ENCODE assay signal across 29 cellular contexts in genomic region chr5:4082966-4083564, GRCh38.
"Had no signal": no experiment of that assay in that cellular context is flagged by ENCODE, and none has a peak within 500 bp of the region (broad histone marks: within the 10 kb centered on the region; RNA-seq: fewer than 3 reads in every experiment).

No MANE protein-coding gene starts in this region.

- H3K36me3 Mint-ChIP-seq: naive thymus-derived CD4-positive, alpha-beta T cell; stimulated activated effector memory CD8-positive, alpha-beta T cell treated with anti-CD3 and anti-CD28 coated beads, Interleukin-12 subunit alpha, Interleukin-12 subunit beta, amount 100 ng/mL, for 72 hours; type B pancreatic cell; WTC11 had no signal

- ATAC-seq: activated naive CD4-positive, alpha-beta T cell treated with anti-CD3 and anti-CD28 coated beads, Interleukin-2, amount 50 U/mL, for 72 hours; activated T-cell treated with anti-CD3 and anti-CD28 coated beads, Interleukin-2, amount 50 U/mL, for 4 hours; activated T-helper 17 cell treated with anti-CD3 and anti-CD28 coated beads, Interleukin-2, amount 50 U/mL, for 72 hours; heart right ventricle; naive thymus-derived CD4-positive, alpha-beta T cell; pancreas; psoas muscle; stimulated activated effector memory CD8-positive, alpha-beta T cell treated with anti-CD3 and anti-CD28 coated beads, Interleukin-12 subunit alpha, Interleukin-12 subunit beta, amount 100 ng/mL, for 72 hours; WTC11 had no signal

- H3K9me3 Mint-ChIP-seq: endodermal cell, neural crest cell, type B pancreatic cell had no signal

- H3K27me3 ChIP-seq: sigmoid colon, vagina had no signal

- H3K4me3 ChIP-seq: heart right ventricle, left ventricle myocardium inferior, pancreas, psoas muscle, sigmoid colon, thoracic aorta, vagina had no signal

- H3K27me3 Mint-ChIP-seq: activated CD4-positive, alpha-beta memory T cell treated with anti-CD3 and anti-CD28 coated beads, Interleukin-2, amount 10 ng/mL, durations not matched to agents 7 days and 5 days; activated CD4-positive, alpha-beta T cell treated with anti-CD3 and anti-CD28 coated beads, Interleukin-2, amount 10 ng/mL, durations not matched to agents 7 days and 5 days; activated T-helper 17 cell treated with anti-CD3 and anti-CD28 coated beads, Interleukin-2, amount 50 U/mL, for 72 hours; central memory CD8-positive, alpha-beta T cell; dendritic cell treated with granulocyte-macrophage colony-stimulating factor and Interleukin-4, amounts not matched to agents 40 ng/mL and 50 ng/mL, for 4 days; stimulated activated naive CD8-positive, alpha-beta T cell treated with anti-CD3 and anti-CD28 coated beads, Interleukin-15, Interleukin-2, amounts not matched to agents 100 ng/mL and 50 ng/mL, for 24 hours had no signal

- H3K9me3 ChIP-seq: heart right ventricle, left ventricle myocardium inferior, pancreas, psoas muscle, thoracic aorta, vagina had no signal

- H3K4me1 ChIP-seq: heart right ventricle, left ventricle myocardium inferior, pancreas, psoas muscle, sigmoid colon, vagina had no signal

- H3K27ac Mint-ChIP-seq: activated CD4-positive, alpha-beta memory T cell treated with anti-CD3 and anti-CD28 coated beads, Interleukin-2, amount 10 ng/mL, durations not matched to agents 7 days and 5 days; activated CD4-positive, alpha-beta T cell treated with anti-CD3 and anti-CD28 coated beads, Interleukin-2, amount 10 ng/mL, durations not matched to agents 7 days and 5 days; activated naive CD4-positive, alpha-beta T cell treated with anti-CD3 and anti-CD28 coated beads, Interleukin-2, amount 50 U/mL, for 72 hours; activated T-helper 17 cell treated with anti-CD3 and anti-CD28 coated beads, Interleukin-2, amount 50 U/mL, for 72 hours; dendritic cell treated with granulocyte-macrophage colony-stimulating factor and Interleukin-4, amounts not matched to agents 40 ng/mL and 50 ng/mL, for 4 days; endodermal cell; naive thymus-derived CD4-positive, alpha-beta T cell; stimulated activated effector memory CD8-positive, alpha-beta T cell treated with anti-CD3 and anti-CD28 coated beads, Interleukin-12 subunit alpha, Interleukin-12 subunit beta, amount 100 ng/mL, for 72 hours; stimulated activated naive CD8-positive, alpha-beta T cell treated with anti-CD3 and anti-CD28 coated beads, Interleukin-15, Interleukin-2, amounts not matched to agents 100 ng/mL and 50 ng/mL, for 24 hours; type B pancreatic cell; WTC11 had no signal

- H3K36me3 ChIP-seq: heart right ventricle, left ventricle myocardium inferior, pancreas, sigmoid colon, thoracic aorta, vagina had no signal

- DNase-seq: activated CD4-positive, alpha-beta memory T cell treated with anti-CD3 and anti-CD28 coated beads, Interleukin-2, amount 10 ng/mL, durations not matched to agents 7 days and 5 days; activated CD4-positive, alpha-beta T cell treated with anti-CD3 and anti-CD28 coated beads for 1 hour; activated CD4-positive, alpha-beta T cell treated with anti-CD3 and anti-CD28 coated beads, Interleukin-2, amount 10 ng/mL, durations not matched to agents 7 days and 5 days; activated T-cell treated with anti-CD3 and anti-CD28 coated beads, Interleukin-2, amount 50 U/mL, for 4 hours; anterior cingulate cortex; endodermal cell; foreskin melanocyte; heart right ventricle; left ventricle myocardium inferior; midbrain; naive thymus-derived CD4-positive, alpha-beta T cell; nucleus accumbens; pancreas; psoas muscle; sigmoid colon; stimulated activated CD4-positive, alpha-beta T cell treated with anti-CD3 and anti-CD28 coated beads, Interleukin-4, amount 100 ng/mL, for 24 hours; T-helper 2 cell had no signal

- H3K4me3 Mint-ChIP-seq: activated CD4-positive, alpha-beta memory T cell treated with anti-CD3 and anti-CD28 coated beads, Interleukin-2, amount 10 ng/mL, durations not matched to agents 7 days and 5 days; activated CD4-positive, alpha-beta T cell treated with anti-CD3 and anti-CD28 coated beads, Interleukin-2, amount 10 ng/mL, durations not matched to agents 7 days and 5 days; activated T-cell treated with anti-CD3 and anti-CD28 coated beads, Interleukin-2, amount 50 U/mL, for 4 hours; activated T-helper 17 cell treated with anti-CD3 and anti-CD28 coated beads, Interleukin-2, amount 50 U/mL, for 72 hours; central memory CD8-positive, alpha-beta T cell; dendritic cell treated with granulocyte-macrophage colony-stimulating factor and Interleukin-4, amounts not matched to agents 40 ng/mL and 50 ng/mL, for 4 days; endodermal cell; naive thymus-derived CD4-positive, alpha-beta T cell; neural crest cell; stimulated activated effector memory CD8-positive, alpha-beta T cell treated with anti-CD3 and anti-CD28 coated beads, Interleukin-12 subunit alpha, Interleukin-12 subunit beta, amount 100 ng/mL, for 72 hours; stimulated activated naive CD8-positive, alpha-beta T cell treated with anti-CD3 and anti-CD28 coated beads, Interleukin-15, Interleukin-2, amounts not matched to agents 100 ng/mL and 50 ng/mL, for 24 hours; type B pancreatic cell; WTC11 had no signal

- H3K27ac ChIP-seq: heart right ventricle, left ventricle myocardium inferior, pancreas, psoas muscle, sigmoid colon, thoracic aorta, vagina had no signal

- H3K4me1 Mint-ChIP-seq: activated CD4-positive, alpha-beta memory T cell treated with anti-CD3 and anti-CD28 coated beads, Interleukin-2, amount 10 ng/mL, durations not matched to agents 7 days and 5 days; activated CD4-positive, alpha-beta T cell treated with anti-CD3 and anti-CD28 coated beads, Interleukin-2, amount 10 ng/mL, durations not matched to agents 7 days and 5 days; activated T-helper 17 cell treated with anti-CD3 and anti-CD28 coated beads, Interleukin-2, amount 50 U/mL, for 72 hours; central memory CD8-positive, alpha-beta T cell; naive thymus-derived CD4-positive, alpha-beta T cell; stimulated activated effector memory CD8-positive, alpha-beta T cell treated with anti-CD3 and anti-CD28 coated beads, Interleukin-12 subunit alpha, Interleukin-12 subunit beta, amount 100 ng/mL, for 72 hours had no signal

- FAIRE-seq: pancreas, small intestine had no signal
